Comparison of ENCODE assay signal across 8 cellular contexts in genomic region chr10:126041804-126042231, GRCh38.
DNase-seq lines count a peak whose midpoint lies in the region; ATAC-seq and TF ChIP-seq lines count a peak whose summit lies in the region.

No MANE protein-coding gene starts in this region.

- H3K27me3 Mint-ChIP-seq in Calu3 (ENCODE audit: unreplicated experiment): no peaks in the 10 kb centered on the region

- no TSS peak for BruUV-seq in Calu3 (replicated peaks; lab: Mats Ljungman, UMichigan)

- intact Hi-C loops in Calu3 (cut with micrococcal nuclease; ENCODE audit: unreplicated experiment): no loop called here
- intact Hi-C loops in lower lobe of right lung (cut with DNase I): no loop called here

- H3K27ac Mint-ChIP-seq in Calu3 (ENCODE audit: unreplicated experiment): peak overlapping the region; percentile 96

- no peaks in the 10 kb centered on the region for H3K36me3 ChIP-seq in lower lobe of right lung

- no peaks in the 10 kb centered on the region for H3K9me3 Mint-ChIP-seq in Calu3 (ENCODE audit: low read depth, unreplicated experiment)

- H3K27ac ChIP-seq in lower lobe of right lung: peak overlapping the region; percentile 85

- H3K27me3 ChIP-seq in lower lobe of right lung (ENCODE audit: low read depth): no peaks in the 10 kb centered on the region

- no peak for TF ChIP-seq CTCF in Calu3 (IDR thresholded peaks at IDR 0.05; ENCODE audit: unreplicated experiment)
- no peak for TF ChIP-seq CTCF in lower lobe of right lung (IDR thresholded peaks at IDR 0.05)

- no peaks in the 10 kb centered on the region for H3K4me1 Mint-ChIP-seq in Calu3 (ENCODE audit: low read depth, unreplicated experiment)

- peaks cover 24% of the 10 kb centered on the region for H3K4me1 ChIP-seq in lower lobe of right lung

- H3K4me3 ChIP-seq in lower lobe of right lung: peak overlapping the region; percentile 31

- H3K36me3 Mint-ChIP-seq in Calu3 (ENCODE audit: insufficient read depth, unreplicated experiment): peaks cover 5% of the 10 kb centered on the region

- peak overlapping the region; percentile 46 for H3K4me3 Mint-ChIP-seq in Calu3 (ENCODE audit: low read depth, unreplicated experiment)

- no peaks in the 10 kb centered on the region for H3K9me3 ChIP-seq in lower lobe of right lung

- ATAC-seq in GM19467 (IDR thresholded peaks at IDR 0.05; ENCODE audit: unreplicated experiment) (peak; percentile 99), HG03571 (IDR thresholded peaks at IDR 0.05; ENCODE audit: unreplicated experiment) (peak; percentile 99), lower lobe of right lung (peak; percentile 96 to 98)
- peak; percentile 95 to 97 for ATAC-seq in activated CD4-positive, CD25-positive, alpha-beta regulatory T cell treated with anti-CD3 and anti-CD28 coated beads, Interleukin-2, amount 50 U/mL, for 24 hours

- DNase-seq in Calu3: peak; percentile 85
- peak; percentile 97 for DNase-seq in dermis blood vessel endothelial cell
- DNase-seq in lower lobe of right lung: peak; percentile 91
- peak; percentile 23 to 66 (median 39) for DNase-seq in stimulated activated CD4-positive, alpha-beta T cell treated with anti-CD3 and anti-CD28 coated beads, TNF-alpha, amount 100 ng/mL, for 48 hours (ENCODE audit: low read depth in 3 of 3)
- no peak for DNase-seq in NCI-H128 (lab: John Stamatoyannopoulos, UW; ENCODE audit: unreplicated experiment)

- CTCF ChIA-PET in Calu3 (lab: Charles Lee): interaction anchor here (0.8 kb wide), 1 partner anchor 40 kb away, joined by 5 read pairs; no protein-coding TSS in a partner anchor
